1 cellular context compared by ENCODE assay signal in genomic region chr14:57983235-57983634, GRCh38.
TF ChIP-seq lines count a peak whose summit lies in the region.

No MANE protein-coding gene starts in this region.

TF ChIP-seq in GM23338, 12 proteins besides CTCF, POLR2A, EP300 and RAD21 (continued from another document):
- no peak for TF ChIP-seq REST (IDR thresholded peaks at IDR 0.05; ENCODE audit: unreplicated experiment)
